In genomic region chr3:193391902-193392301, GRCh38 we compare ENCODE assay signal across 21 cellular contexts. TPM values are rescaled to one million over a fixed set of nuclear protein-coding genes. Genes with fewer than 3 reads are reported as not detected.
A peak's percentile ranks its signal among the peaks of the same experiment; 100 is the strongest.
DNase-seq lines count a peak whose midpoint lies in the region; ATAC-seq, FAIRE-seq and TF ChIP-seq lines count a peak whose summit lies in the region.
"Had no signal": no experiment of that assay in that cellular context is flagged by ENCODE, and none has a peak within 500 bp of the region (broad histone marks: within the 10 kb centered on the region; RNA-seq: fewer than 3 reads in every experiment).

No MANE protein-coding gene starts in this region.

- H3K4me3 ChIP-seq in endothelial cell of umbilical vein (replicated peaks in 1 of 3; ENCODE audit: insufficient read depth in 1 of 3, low read depth in 1 of 3, low read length in 3 of 3) (no peak overlapping the region), retinal pigment epithelial cell (ENCODE audit: low read length) (no peak overlapping the region), dorsolateral prefrontal cortex (no peak overlapping the region)
- H3K4me3 ChIP-seq: heart right ventricle, spleen, testis had no signal

- CTCF ChIA-PET in endothelial cell of umbilical vein (lab: Charles Lee): interaction anchor here (1.1 kb wide), 1 partner anchor 10 kb away, joined by 3 read pairs; no protein-coding TSS in a partner anchor

- H3K9ac ChIP-seq in endothelial cell of umbilical vein (replicated peaks; ENCODE audit: extremely low read depth, insufficient read depth, low read length): no peak overlapping the region

- FAIRE-seq in endothelial cell of umbilical vein (lab: Jason Lieb, UNC): no peak
- FAIRE-seq: endometrium had no signal

- intact Hi-C loops in endothelial cell of umbilical vein (cut with micrococcal nuclease) (no loop called here), dorsolateral prefrontal cortex (cut with DNase I) (no loop called here)

- no TSS peak for BruUV-seq in endothelial cell of umbilical vein (replicated peaks; lab: Mats Ljungman, UMichigan)

- H3K27me3 ChIP-seq in endothelial cell of umbilical vein (ENCODE audit: control insufficient read depth in 2 of 2, insufficient read depth in 2 of 2, low read length in 2 of 2): no peaks in the 10 kb centered on the region
- peaks cover 0 to 3% (median 0%) of the 10 kb centered on the region in 45 donors for H3K27me3 ChIP-seq in dorsolateral prefrontal cortex
- H3K27me3 ChIP-seq: testis had no signal

- H3K9me3 ChIP-seq in endothelial cell of umbilical vein (replicated peaks; ENCODE audit: control insufficient read depth, insufficient read depth, low read length): no peaks in the 10 kb centered on the region
- H3K9me3 ChIP-seq: heart right ventricle, spleen, testis had no signal

- POLR2A ChIA-PET in endothelial cell of umbilical vein (lab: Charles Lee): no interaction called here

- no peaks in the 10 kb centered on the region for H3K79me2 ChIP-seq in endothelial cell of umbilical vein (ENCODE audit: control insufficient read depth, insufficient read depth, low read length)

- no peaks in the 10 kb centered on the region for H4K20me1 ChIP-seq in endothelial cell of umbilical vein (replicated peaks; ENCODE audit: control insufficient read depth, extremely low read depth, insufficient read depth, low read length)

- no peaks in the 10 kb centered on the region for H3K36me3 ChIP-seq in endothelial cell of umbilical vein (ENCODE audit: control insufficient read depth in 2 of 2, extremely low read depth in 1 of 2, insufficient read depth in 2 of 2, low read length in 2 of 2)
- H3K36me3 ChIP-seq: heart right ventricle, spleen had no signal

- no peak for TF ChIP-seq POLR2A in endothelial cell of umbilical vein (IDR thresholded peaks at IDR 0.05; ENCODE audit: low read depth, low read length)

- H2AFZ ChIP-seq in endothelial cell of umbilical vein (ENCODE audit: low read depth, low read length): no peak overlapping the region

- TF ChIP-seq CTCF in endothelial cell of umbilical vein (IDR thresholded peaks at IDR 0.05; ENCODE audit: extremely low read depth in 1 of 2, insufficient read depth in 1 of 2, low read depth in 1 of 2, low read length in 2 of 2) (no peak), retinal pigment epithelial cell (conservative IDR thresholded peaks at IDR 0.05; ENCODE audit: low read depth, low read length) (no peak), dorsolateral prefrontal cortex (IDR thresholded peaks at IDR 0.05 in 54 of 56, conservative IDR thresholded peaks at IDR 0.05 in 2 of 56; ENCODE audit: low read depth in 1 of 56, partially characterized antibody in 56 of 56) (no peak)

- H3K4me1 ChIP-seq in endothelial cell of umbilical vein (ENCODE audit: control insufficient read depth, extremely low read depth, insufficient read depth, low read length): no peaks in the 10 kb centered on the region
- H3K4me1 ChIP-seq: heart right ventricle, spleen had no signal

- DNase-seq in DMS53 (lab: John Stamatoyannopoulos, UW) (peak; percentile 2), DMS53 treated with DMSO at 0.1 percent for 48 hours (lab: John Stamatoyannopoulos, UW; ENCODE audit: unreplicated experiment) (no peak), NCI-H524 treated with DMSO at 0.1 percent for 48 hours (lab: John Stamatoyannopoulos, UW) (peak; percentile 83), endothelial cell of umbilical vein (ENCODE audit: low read depth, low spot score) (peak; percentile 4), retinal pigment epithelial cell (ENCODE audit: low read depth) (peak; percentile 94), dorsolateral prefrontal cortex (no peak), GOT3 (lab: John Stamatoyannopoulos, UW) (no peak)
- no peak for DNase-seq in stimulated activated naive CD8-positive, alpha-beta T cell treated with anti-CD3 and anti-CD28 coated beads, Interleukin-15, Interleukin-2, amounts not matched to agents 100 U/mL and 50 U/mL, for 24 hours
- DNase-seq: activated CD4-positive, alpha-beta memory T cell treated with anti-CD3 and anti-CD28 coated beads, Interleukin-2, amount 10 ng/mL, durations not matched to agents 7 days and 5 days; activated gamma-delta T cell; CD8-positive, alpha-beta memory T cell; heart right ventricle; NCI-H446; occipital lobe; SHP77 treated with DMSO at 0.1 percent for 48 hours; spleen; testis had no signal

- ATAC-seq in stimulated activated naive CD8-positive, alpha-beta T cell treated with anti-CD3 and anti-CD28 coated beads, Interleukin-15, Interleukin-2, amounts not matched to agents 100 U/mL and 50 U/mL, for 24 hours: no peak

- dilution Hi-C loops in endothelial cell of umbilical vein (cut with MboI; ENCODE audit: extremely low pct_ligation_motif_present, low sequenced_read_pairs): no loop called here

- no peak overlapping the region for H3K4me2 ChIP-seq in endothelial cell of umbilical vein (ENCODE audit: insufficient read depth, low read length)

- H3K27ac ChIP-seq in endothelial cell of umbilical vein (ENCODE audit: insufficient read depth, low read depth, low read length) (no peak overlapping the region), dorsolateral prefrontal cortex (no peak overlapping the region)
- H3K27ac ChIP-seq: 22Rv1, heart right ventricle, testis had no signal

- no peaks in the 10 kb centered on the region for H3K9me1 ChIP-seq in endothelial cell of umbilical vein (replicated peaks; ENCODE audit: control insufficient read depth, extremely low read depth, insufficient read depth, low read length)

TF ChIP-seq in endothelial cell of umbilical vein, 7 proteins besides CTCF, POLR2A, EP300 and RAD21:
- TF ChIP-seq FOS (IDR thresholded peaks at IDR 0.05; ENCODE audit: borderline replicate concordance, insufficient read depth, low read length): no peak
- TF ChIP-seq EZH2 (IDR thresholded peaks at IDR 0.05; ENCODE audit: borderline replicate concordance, low read depth, low read length, severe bottlenecking): no peak
- no peak for TF ChIP-seq MYC (IDR thresholded peaks at IDR 0.05; ENCODE audit: low read depth, low read length)
- no peak for TF ChIP-seq POLR2AphosphoS5 (IDR thresholded peaks at IDR 0.05; ENCODE audit: insufficient read depth, low read depth, low read length)
- TF ChIP-seq MAX (IDR thresholded peaks at IDR 0.05; ENCODE audit: insufficient read depth, insufficient read length): no peak
- TF ChIP-seq GATA2 (IDR thresholded peaks at IDR 0.05; ENCODE audit: insufficient read depth, insufficient read length, low read depth, low read length): no peak
- TF ChIP-seq JUN (IDR thresholded peaks at IDR 0.05; ENCODE audit: borderline replicate concordance, insufficient read depth, insufficient read length, low read depth): no peak
TF ChIP-seq in endothelial cell of umbilical vein: peak in this region for 0.

RNA-seq across cellular contexts. Expression of gene ATP13A5, which starts 13.3 kb away (rescaled TPM):
- total RNA-seq in endothelial cell of umbilical vein (not detected in 2 replicates), dorsolateral prefrontal cortex (1 to 10 TPM in 108 of 120 experiments, under 1 TPM in 12; 0.25 to 5.6 (median 2.0) TPM)
- polyA plus RNA-seq in endothelial cell of umbilical vein: not detected in 2 replicates
- not detected in 2 replicates for polyA plus RNA-seq in endothelial cell of umbilical vein (2011; cell fraction: cytosol; rRNA removed)
- polyA plus RNA-seq in endothelial cell of umbilical vein (2011; cell fraction: nucleus; rRNA removed): not detected in 2 replicates
- 0.21 TPM in 1 of 2 replicates, not detected in the other for polyA plus RNA-seq in endothelial cell of umbilical vein (2012)
- polyA minus RNA-seq in endothelial cell of umbilical vein: not detected in 2 replicates
- not detected for polyA minus RNA-seq in endothelial cell of umbilical vein (2011; cell fraction: cytosol; rRNA and poly(A)+ RNA removed)
- polyA minus RNA-seq in endothelial cell of umbilical vein (2011; cell fraction: nucleus; rRNA and poly(A)+ RNA removed): not detected in 2 replicates
- total RNA-seq: activated CD4-positive, alpha-beta memory T cell treated with anti-CD3 and anti-CD28 coated beads, Interleukin-2, amount 10 ng/mL, durations not matched to agents 7 days and 5 days; CD8-positive, alpha-beta memory T cell; heart right ventricle; LHCN-M2; lung microvascular endothelial cell; spleen had no signal
- polyA plus RNA-seq: CD8-positive, alpha-beta memory T cell had no signal

Comparison
In these comparisons a context has a peak if more than half of its experiments do, and no peak if none do; other contexts are left out.
1. DNase-seq: peak in DMS53 (single experiment), NCI-H524 treated with DMSO at 0.1 percent for 48 hours (single experiment), endothelial cell of umbilical vein (single experiment) and retinal pigment epithelial cell (single experiment); none in DMS53 treated with DMSO at 0.1 percent for 48 hours (single experiment), stimulated activated naive CD8-positive, alpha-beta T cell treated with anti-CD3 and anti-CD28 coated beads, Interleukin-15, Interleukin-2, amounts not matched to agents 100 U/mL and 50 U/mL, for 24 hours (single experiment), dorsolateral prefrontal cortex (0 of 10) and GOT3 (single experiment).